9 cellular contexts compared by ENCODE assay signal in genomic region chrX:48736303-48736702, GRCh38. TPM values are rescaled to one million over a fixed set of nuclear protein-coding genes. Genes with fewer than 3 reads are reported as not detected.
DNase-seq lines count a peak whose midpoint lies in the region; ATAC-seq and TF ChIP-seq lines count a peak whose summit lies in the region.
"Had no signal": no experiment of that assay in that cellular context is flagged by ENCODE, and none has a peak within 500 bp of the region (broad histone marks: within the 10 kb centered on the region; RNA-seq: fewer than 3 reads in every experiment).

No MANE protein-coding gene starts in this region.

- H3K4me3 ChIP-seq in SK-N-MC: peak overlapping the region; percentile 87
- peak overlapping the region in 2 of 4 experiments; percentile 59 to 63 for H3K4me3 ChIP-seq in fibroblast of lung (replicated peaks in 1 of 4; ENCODE audit: control extremely low read depth in 1 of 4, insufficient read depth in 1 of 4, low read depth in 3 of 4, low read length in 4 of 4)
- H3K4me3 ChIP-seq: lung had no signal

- peak overlapping the region; percentile 50 for H2AFZ ChIP-seq in fibroblast of lung (ENCODE audit: low read length)
- H2AFZ ChIP-seq in H9 (ENCODE audit: low read length): no peak overlapping the region

- H3K9ac ChIP-seq in SK-N-MC (ENCODE audit: insufficient read length) (peak overlapping the region; percentile 68), fibroblast of lung (ENCODE audit: insufficient read depth, low read length) (no peak overlapping the region), H9 (ENCODE audit: extremely low read depth, insufficient read length, low read length) (no peak overlapping the region)

- peak overlapping the region; percentile 59 for H3K27ac Mint-ChIP-seq in activated T-cell treated with anti-CD3 and anti-CD28 coated beads, Interleukin-2, amount 50 U/mL, for 72 hours
- peak overlapping the region; percentile 98 for H3K27ac Mint-ChIP-seq in stimulated activated memory B cell treated with anti-CD40 and anti-IgM and Interleukin-4, amounts not matched to agents 10 μg/mL and 1 μg/mL and 100 μg/mL, for 72 hours
- no peak overlapping the region for H3K27ac Mint-ChIP-seq in H9

- no peak overlapping the region for H2BK12ac ChIP-seq in H9 (ENCODE audit: insufficient read length, low read depth, low read length)

- H3K9me3 ChIP-seq in SK-N-MC (ENCODE audit: low read depth, low read length): no peaks in the 10 kb centered on the region
- no peaks in the 10 kb centered on the region for H3K9me3 ChIP-seq in fibroblast of lung (ENCODE audit: control insufficient read depth, insufficient read depth, low read depth, low read length)
- peaks cover 28% of the 10 kb centered on the region for H3K9me3 ChIP-seq in H9 (ENCODE audit: control insufficient read depth, low read depth, low read length)

- H3K18ac ChIP-seq in H9 (ENCODE audit: insufficient read length, low read depth, low read length): no peak overlapping the region

- no peak overlapping the region for H3K4ac ChIP-seq in H9 (ENCODE audit: low read depth, low read length)

- H3K23me2 ChIP-seq in H9 (ENCODE audit: insufficient read length, low read depth, low read length, poor library complexity, severe bottlenecking): peaks cover 4% of the 10 kb centered on the region

- peak; percentile 56 to 62 for ATAC-seq in activated T-cell treated with anti-CD3 and anti-CD28 coated beads, Interleukin-2, amount 50 U/mL, for 72 hours (replicated peaks in 1 of 2)
- ATAC-seq in stimulated activated memory B cell treated with anti-CD40 and anti-IgM and Interleukin-4, amounts not matched to agents 10 μg/mL and 1 μg/mL and 100 μg/mL, for 72 hours: no peak

- H3K4me1 ChIP-seq in fibroblast of lung (ENCODE audit: control insufficient read depth, extremely low read depth, insufficient read depth, low read length) (no peaks in the 10 kb centered on the region), H9 (ENCODE audit: insufficient read depth, low read length) (no peaks in the 10 kb centered on the region; the same call in none of the 2 replicates)

- TF ChIP-seq CTCF in fibroblast of lung (conservative IDR thresholded peaks at IDR 0.05 in 1 of 2, IDR thresholded peaks at IDR 0.05 in 1 of 2; ENCODE audit: low read depth in 1 of 2, low read length in 2 of 2): no peak
- TF ChIP-seq CTCF in H9 (conservative IDR thresholded peaks at IDR 0.05): no peak

- H3K4me2 ChIP-seq in fibroblast of lung (ENCODE audit: extremely low read depth, insufficient read depth, low read length): peak overlapping the region; percentile 57
- H3K4me2 ChIP-seq in H9 (ENCODE audit: insufficient read depth, insufficient read length, low read length): no peak overlapping the region

- H3K27me3 ChIP-seq in fibroblast of lung (ENCODE audit: control insufficient read depth, insufficient read depth, low read length) (no peaks in the 10 kb centered on the region), H9 (ENCODE audit: insufficient read depth, low read length) (no peaks in the 10 kb centered on the region)

- H4K20me1 ChIP-seq in fibroblast of lung (ENCODE audit: control insufficient read depth, extremely low read depth, insufficient read depth, low read length) (no peaks in the 10 kb centered on the region), H9 (ENCODE audit: control insufficient read depth, insufficient read depth, insufficient read length) (no peaks in the 10 kb centered on the region)

- H3K9me3 Mint-ChIP-seq in activated T-cell treated with anti-CD3 and anti-CD28 coated beads, Interleukin-2, amount 50 U/mL, for 72 hours: no peaks in the 10 kb centered on the region
- H3K9me3 Mint-ChIP-seq in stimulated activated memory B cell treated with anti-CD40 and anti-IgM and Interleukin-4, amounts not matched to agents 10 μg/mL and 1 μg/mL and 100 μg/mL, for 72 hours: no peaks in the 10 kb centered on the region
- peaks cover 63 to 78% of the 10 kb centered on the region in 2 experiments for H3K9me3 Mint-ChIP-seq in H9

- H3K23ac ChIP-seq in H9 (ENCODE audit: insufficient read length, low read depth, low read length): no peak overlapping the region

- H3T11ph ChIP-seq in H9 (ENCODE audit: low read length): no peak overlapping the region

- peaks cover 22% of the 10 kb centered on the region for H3K4me1 Mint-ChIP-seq in activated T-cell treated with anti-CD3 and anti-CD28 coated beads, Interleukin-2, amount 50 U/mL, for 72 hours (ENCODE audit: low read depth)
- H3K4me1 Mint-ChIP-seq in stimulated activated memory B cell treated with anti-CD40 and anti-IgM and Interleukin-4, amounts not matched to agents 10 μg/mL and 1 μg/mL and 100 μg/mL, for 72 hours: peaks cover 14% of the 10 kb centered on the region
- H3K4me1 Mint-ChIP-seq in H9: peaks cover 0 to 14% of the 10 kb centered on the region in 2 experiments; a peak in 3 of 4 replicates

- WGBS in H9 (ENCODE audit: extremely low coverage, insufficient read length, low lambda C conversion rate): no CpG with 5 or more reads among the region's 1 CpG

- H3K27me3 Mint-ChIP-seq in activated T-cell treated with anti-CD3 and anti-CD28 coated beads, Interleukin-2, amount 50 U/mL, for 72 hours (ENCODE audit: low read depth): peaks cover under 1% of the 10 kb centered on the region
- H3K27me3 Mint-ChIP-seq in stimulated activated memory B cell treated with anti-CD40 and anti-IgM and Interleukin-4, amounts not matched to agents 10 μg/mL and 1 μg/mL and 100 μg/mL, for 72 hours: no peaks in the 10 kb centered on the region
- peaks cover 2% of the 10 kb centered on the region; the same call in 1 of the 2 replicates for H3K27me3 Mint-ChIP-seq in H9 (ENCODE audit: low read depth)

- no peak overlapping the region for H2BK120ac ChIP-seq in H9 (ENCODE audit: low read depth, low read length, poor library complexity, severe bottlenecking)

- H3K27ac ChIP-seq in SK-N-MC: 0 out of 2 replicates have a peak overlapping the region, but pooled peaks have one; percentile 13
- no peak overlapping the region for H3K27ac ChIP-seq in fibroblast of lung (ENCODE audit: insufficient read depth, low read length)
- H3K27ac ChIP-seq in H9 (ENCODE audit: insufficient read length, low read depth, low read length): no peak overlapping the region

- H3K56ac ChIP-seq in H9 (ENCODE audit: insufficient read length, low read depth, low read length): no peak overlapping the region

- H2BK20ac ChIP-seq in H9 (ENCODE audit: low read depth, low read length, poor library complexity, severe bottlenecking): no peak overlapping the region

- peak overlapping the region; percentile 86 to 96 for H3K4me3 Mint-ChIP-seq in activated T-cell treated with anti-CD3 and anti-CD28 coated beads, Interleukin-2, amount 50 U/mL, for 72 hours
- H3K4me3 Mint-ChIP-seq in stimulated activated memory B cell treated with anti-CD40 and anti-IgM and Interleukin-4, amounts not matched to agents 10 μg/mL and 1 μg/mL and 100 μg/mL, for 72 hours: peak overlapping the region; percentile 89
- H3K4me3 Mint-ChIP-seq in H9: peak overlapping the region in 1 of 2 experiments; percentile 87; a peak in 2 of 5 replicates

- H2BK5ac ChIP-seq in H9 (ENCODE audit: insufficient read length, low read length): no peak overlapping the region

- no peak overlapping the region for H3K14ac ChIP-seq in H9 (ENCODE audit: insufficient read depth, low read length)

- H2AK5ac ChIP-seq in H9 (ENCODE audit: insufficient read length, low read length): no peak overlapping the region

- H3K36me3 Mint-ChIP-seq in activated T-cell treated with anti-CD3 and anti-CD28 coated beads, Interleukin-2, amount 50 U/mL, for 72 hours (ENCODE audit: insufficient read depth in 2 of 2): peaks cover 0 to 2% of the 10 kb centered on the region in 2 donors
- H3K36me3 Mint-ChIP-seq in stimulated activated memory B cell treated with anti-CD40 and anti-IgM and Interleukin-4, amounts not matched to agents 10 μg/mL and 1 μg/mL and 100 μg/mL, for 72 hours: no peaks in the 10 kb centered on the region
- peaks cover under 1 to 7% (median 3%) of the 10 kb centered on the region in 3 experiments; a peak in 4 of 7 replicates for H3K36me3 Mint-ChIP-seq in H9 (ENCODE audit: insufficient read depth in 1 of 3, low read depth in 3 of 3)

- H4K8ac ChIP-seq in H9 (replicated peaks; ENCODE audit: insufficient read length, low read depth, low read length): no peak overlapping the region

- H3K79me1 ChIP-seq in H9 (ENCODE audit: insufficient read depth, low read depth, low read length, poor library complexity, severe bottlenecking): no peaks in the 10 kb centered on the region

- no peak overlapping the region for H4K91ac ChIP-seq in H9 (ENCODE audit: insufficient read length, low read depth, low read length)

- no peak overlapping the region for H2BK15ac ChIP-seq in H9 (ENCODE audit: low read depth, low read length)

- no peak overlapping the region for H4K5ac ChIP-seq in H9 (ENCODE audit: insufficient read length, low read depth, low read length)

- DNase-seq in activated T-cell treated with anti-CD3 and anti-CD28 coated beads, Interleukin-2, amount 50 U/mL, for 72 hours: no peak
- no peak for DNase-seq in activated T-cell treated with anti-CD3 and anti-CD28 coated beads, Interleukin-2, amount 50 U/mL, for 48 hours
- DNase-seq in SK-N-MC (ENCODE audit: low read depth, low spot score) (no peak), fibroblast of lung (ENCODE audit: low read depth in 2 of 2) (no peak), H9 (no peak), NCI-H748 treated with DMSO at 0.1 percent for 48 hours (lab: John Stamatoyannopoulos, UW) (no peak), NOMO-1 treated with dmso at 0.1 percent for 144 hours (lab: John Stamatoyannopoulos, UW; ENCODE audit: unreplicated experiment) (no peak)

- H3K79me2 ChIP-seq in fibroblast of lung (ENCODE audit: control insufficient read depth, insufficient read depth, low read length) (no peaks in the 10 kb centered on the region), H9 (ENCODE audit: insufficient read depth, low read length) (no peaks in the 10 kb centered on the region)

- H3K36me3 ChIP-seq in SK-N-MC (ENCODE audit: insufficient read depth, low read length) (no peaks in the 10 kb centered on the region), fibroblast of lung (ENCODE audit: control insufficient read depth, insufficient read depth, low read length) (no peaks in the 10 kb centered on the region)

RNA-seq across cellular contexts. Expression of gene GLOD5, which starts 25.2 kb away (rescaled TPM):
- total RNA-seq in activated T-cell treated with anti-CD3 and anti-CD28 coated beads, Interleukin-2, amount 50 U/mL, for 72 hours: not detected
- total RNA-seq in fibroblast of lung: not detected in 2 replicates
- polyA plus RNA-seq in fibroblast of lung: not detected in 2 replicates
- not detected in 2 replicates for polyA plus RNA-seq in fibroblast of lung (2012)
- not detected in 2 replicates for polyA minus RNA-seq in fibroblast of lung (ENCODE audit: low replicate concordance)
- total RNA-seq in H9 (2021): not detected in 2 replicates

RNA-seq across cellular contexts. Expression of gene SUV39H1, which starts 39.8 kb away (rescaled TPM):
- total RNA-seq in activated T-cell treated with anti-CD3 and anti-CD28 coated beads, Interleukin-2, amount 50 U/mL, for 72 hours: 10 to 100 TPM; 29.4 to 34.8 TPM
- total RNA-seq in fibroblast of lung: 0.51 and 1.5 TPM in 2 replicates
- polyA plus RNA-seq in fibroblast of lung: 2.8 and 10.3 TPM in 2 replicates
- 3.1 and 11.8 TPM in 2 replicates for polyA plus RNA-seq in fibroblast of lung (2012)
- 11.3 and 43.3 TPM in 2 replicates for polyA minus RNA-seq in fibroblast of lung (ENCODE audit: low replicate concordance)
- 16.2 and 17.4 TPM in 2 replicates for total RNA-seq in H9 (2021)

RNA-seq across cellular contexts. Expression of gene GATA1, which starts 50.1 kb away (rescaled TPM):
- under 1 TPM; 0.22 to 0.35 TPM for total RNA-seq in activated T-cell treated with anti-CD3 and anti-CD28 coated beads, Interleukin-2, amount 50 U/mL, for 72 hours
- total RNA-seq in fibroblast of lung (not detected in 2 replicates), H9 (2021) (not detected in 2 replicates)
- 0.07 TPM in 1 of 2 replicates, not detected in the other for polyA plus RNA-seq in fibroblast of lung
- polyA plus RNA-seq in fibroblast of lung (2012): not detected in 2 replicates
- polyA minus RNA-seq in fibroblast of lung (ENCODE audit: low replicate concordance): not detected in 2 replicates

RNA-seq across cellular contexts. Expression of gene WAS, which starts 52.7 kb away (rescaled TPM):
- total RNA-seq in activated T-cell treated with anti-CD3 and anti-CD28 coated beads, Interleukin-2, amount 50 U/mL, for 72 hours: 10 to 100 TPM; 81.4 to 83.9 TPM
- total RNA-seq in fibroblast of lung (under 0.01 and 0.17 TPM in 2 replicates), H9 (2021) (0.24 and 0.61 TPM in 2 replicates)
- 0.07 and 0.09 TPM in 2 replicates for polyA plus RNA-seq in fibroblast of lung
- 0.17 and 0.21 TPM in 2 replicates for polyA plus RNA-seq in fibroblast of lung (2012)
- polyA minus RNA-seq in fibroblast of lung (ENCODE audit: low replicate concordance): not detected in 2 replicates

Comparison
In these comparisons a context has a peak if more than half of its experiments do, and no peak if none do; other contexts are left out.
1. H3K27ac Mint-ChIP-seq: peak in activated T-cell treated with anti-CD3 and anti-CD28 coated beads, Interleukin-2, amount 50 U/mL, for 72 hours (single experiment) and stimulated activated memory B cell treated with anti-CD40 and anti-IgM and Interleukin-4, amounts not matched to agents 10 μg/mL and 1 μg/mL and 100 μg/mL, for 72 hours (single experiment); none in H9 (0 of 3).